ENCODE assay signal across 17 cellular contexts in genomic region chr12:66944365-66944764, GRCh38.
DNase-seq lines count a peak whose midpoint lies in the region; ATAC-seq and TF ChIP-seq lines count a peak whose summit lies in the region.
"Had no signal": no experiment of that assay in that cellular context is flagged by ENCODE, and none has a peak within 500 bp of the region (broad histone marks: within the 10 kb centered on the region; RNA-seq: fewer than 3 reads in every experiment).

No MANE protein-coding gene starts in this region.

- no peak overlapping the region for H2BK5ac ChIP-seq in mesendoderm (ENCODE audit: low read length)

- no peak overlapping the region for H3K27ac ChIP-seq in HEK293 (ENCODE audit: extremely low read depth, low read depth, low read length)
- peak overlapping the region; percentile 56 to 79 for H3K27ac ChIP-seq in esophagus (ENCODE audit: low read depth in 2 of 2, low read length in 1 of 2)
- no peak overlapping the region for H3K27ac ChIP-seq in mesendoderm (ENCODE audit: low read depth, low read length)
- H3K27ac ChIP-seq: C4-2B, HL-60 had no signal

- H4K5ac ChIP-seq in mesendoderm (ENCODE audit: low read length): no peak overlapping the region

- no peak overlapping the region for H3K4ac ChIP-seq in mesendoderm (ENCODE audit: low read depth, low read length)

- 35 to 40% methylated on average over 2 of the region's 2 CpGs for WGBS in esophagus, 2 donors
- WGBS in mesendoderm (ENCODE audit: extremely low coverage, insufficient coverage, low lambda C conversion rate): no CpG with 5 or more reads among the region's 2 CpGs

- H3K18ac ChIP-seq in mesendoderm (ENCODE audit: low read length): no peak overlapping the region

- TF ChIP-seq CTCF in HEK293 (tag by site-specific recombination; IDR thresholded peaks at IDR 0.05): no peak

- CTCF ChIA-PET in HEK293 (lab: Yijun Ruan, JAX): no interaction called here

- DNase-seq in mesendoderm (peak; percentile 80), cerebellar nuclear complex (lab: John Stamatoyannopoulos, UW) (no peak), NCI-H226 (no peak)
- DNase-seq: BE2C; CD4-positive, alpha-beta memory T cell; DMS79; GOT3; HFFc6 had no signal

- no peak overlapping the region for H3K4me2 ChIP-seq in mesendoderm (ENCODE audit: low read length)

- H3K36me3 ChIP-seq in HEK293 (ENCODE audit: control insufficient read depth in 2 of 2, insufficient read depth in 1 of 2, low read length in 2 of 2) (no peaks in the 10 kb centered on the region), esophagus (ENCODE audit: control insufficient read depth in 2 of 2, insufficient read depth in 2 of 2, low read length in 1 of 2) (no peaks in the 10 kb centered on the region), mesendoderm (ENCODE audit: control insufficient read depth, insufficient read depth, low read length) (no peaks in the 10 kb centered on the region)
- H3K36me3 ChIP-seq: BE2C, HAP-1 had no signal

- no peak overlapping the region for H3K23ac ChIP-seq in mesendoderm (ENCODE audit: low read length)

- H3K4me1 ChIP-seq in HEK293 (ENCODE audit: control insufficient read depth, insufficient read depth, low read length): peaks cover 6% of the 10 kb centered on the region; the same call in 1 of the 2 replicates
- H3K4me1 ChIP-seq in esophagus (ENCODE audit: control insufficient read depth in 2 of 2, insufficient read depth in 2 of 2, low read length in 1 of 2): no peaks in the 10 kb centered on the region
- H3K4me1 ChIP-seq in mesendoderm (ENCODE audit: control insufficient read depth, low read depth, low read length): peaks cover 15% of the 10 kb centered on the region
- H3K4me1 ChIP-seq: BE2C, HAP-1 had no signal

- ATAC-seq in HG03469 (IDR thresholded peaks at IDR 0.05; ENCODE audit: unreplicated experiment): no peak
- ATAC-seq in GM18861 (IDR thresholded peaks at IDR 0.05; ENCODE audit: unreplicated experiment): no peak
- ATAC-seq: GM12878, K562 had no signal

- H3K27me3 ChIP-seq in esophagus (ENCODE audit: control insufficient read depth in 1 of 2, insufficient read depth in 2 of 2, low read length in 2 of 2): no peaks in the 10 kb centered on the region
- no peaks in the 10 kb centered on the region for H3K27me3 ChIP-seq in mesendoderm (ENCODE audit: insufficient read depth, low read length, poor library complexity)
- H3K27me3 ChIP-seq: BE2C had no signal

- H2BK120ac ChIP-seq in mesendoderm (ENCODE audit: low read depth, low read length): no peak overlapping the region

- no peak overlapping the region for H2BK15ac ChIP-seq in mesendoderm (replicated peaks; ENCODE audit: low read depth)

- no peaks in the 10 kb centered on the region for H3K79me1 ChIP-seq in mesendoderm (ENCODE audit: low read length)

- no peak overlapping the region for H4K8ac ChIP-seq in mesendoderm (ENCODE audit: low read depth, low read length)

- H3K79me2 ChIP-seq in mesendoderm (ENCODE audit: control insufficient read depth, insufficient read depth, low read length): no peaks in the 10 kb centered on the region

- H3K4me3 ChIP-seq in HEK293 (ENCODE audit: low read depth, low read length) (no peak overlapping the region), esophagus (ENCODE audit: low read depth in 1 of 2, low read length in 2 of 2) (no peak overlapping the region), mesendoderm (ENCODE audit: low read length) (no peak overlapping the region)
- H3K4me3 ChIP-seq: GM12878, HAP-1, K562 had no signal

- no peak overlapping the region for H3K56ac ChIP-seq in mesendoderm (ENCODE audit: low read length)

- H3K9me3 ChIP-seq in HEK293 (ENCODE audit: control insufficient read depth, insufficient read depth, low read depth, low read length) (no peaks in the 10 kb centered on the region), esophagus (ENCODE audit: control insufficient read depth in 2 of 2, insufficient read depth in 1 of 2, low read depth in 1 of 2, low read length in 1 of 2) (no peaks in the 10 kb centered on the region)
- H3K9me3 ChIP-seq: BE2C, HAP-1 had no signal

- no peak overlapping the region for H2AK5ac ChIP-seq in mesendoderm (ENCODE audit: low read length)

- H3K9ac ChIP-seq in mesendoderm (ENCODE audit: low read length): no peak overlapping the region

- POLR2A ChIA-PET in HEK293 (lab: Yijun Ruan, JAX): no interaction called here

TF ChIP-seq in HEK293, 187 proteins besides CTCF, POLR2A, EP300 and RAD21:
- TF ChIP-seq PRDM1 (tag by site-specific recombination; IDR thresholded peaks at IDR 0.05): peak; percentile 69
- TF ChIP-seq ZNF169 (tag by site-specific recombination; IDR thresholded peaks at IDR 0.05): no peak
- peak; percentile 15; the same call in 1 of the 2 replicates for TF ChIP-seq EGR2 (tag by site-specific recombination; IDR thresholded peaks at IDR 0.05; ENCODE audit: low read depth)

Comparison
In these comparisons a context has a peak if more than half of its experiments do, and no peak if none do; other contexts are left out.
1. H3K27ac ChIP-seq: peak in esophagus (2 of 2); none in HEK293 (single experiment) and mesendoderm (single experiment).